1 cellular context compared by ENCODE assay signal in genomic region chrX:155612312-155613224, GRCh38.
TF ChIP-seq lines count a peak whose summit lies in the region.

Gene SPRY3 (plus strand): TSS chrX:155612586.
Gene TMLHE (minus strand): TSS chrX:155612952. CDS start chrX:155545276, 67,676 bp downstream.

TF ChIP-seq in SK-N-SH, 30 proteins besides CTCF, POLR2A, EP300 and RAD21 (continued from another document):
- TF ChIP-seq CHD2 (IDR thresholded peaks at IDR 0.05; ENCODE audit: low read length, partially characterized antibody) (peak; percentile 25), MEF2A (IDR thresholded peaks at IDR 0.05; ENCODE audit: borderline replicate concordance, low read depth) (no peak), RCOR1 (IDR thresholded peaks at IDR 0.05; ENCODE audit: low read length) (no peak), TCF12 (IDR thresholded peaks at IDR 0.05) (no peak), SIN3A (IDR thresholded peaks at IDR 0.05; ENCODE audit: borderline replicate concordance, low read depth, low read length) (no peak), TAF1 (IDR thresholded peaks at IDR 0.05; ENCODE audit: borderline replicate concordance, low read depth, low read length) (peak; percentile 52; the same call in 1 of the 2 replicates), NRF1 (IDR thresholded peaks at IDR 0.05; ENCODE audit: low read depth, low read length) (no peak), FOXM1 (IDR thresholded peaks at IDR 0.05; ENCODE audit: low read depth) (no peak), RXRA (IDR thresholded peaks at IDR 0.05; ENCODE audit: borderline replicate concordance, low read depth) (no peak), NFIC (IDR thresholded peaks at IDR 0.05; ENCODE audit: borderline replicate concordance) (no peak), EZH2phosphoT487 (IDR thresholded peaks at IDR 0.05; ENCODE audit: borderline replicate concordance, low read depth) (no peak), TEAD4 (IDR thresholded peaks at IDR 0.05; ENCODE audit: borderline replicate concordance, insufficient read depth) (no peak), GABPA (IDR thresholded peaks at IDR 0.05; ENCODE audit: low read depth) (peak; percentile 46; the same call in 1 of the 2 replicates), ZBTB33 (IDR thresholded peaks at IDR 0.05; ENCODE audit: borderline replicate concordance, low read depth) (no peak), ELF1 (IDR thresholded peaks at IDR 0.05) (no peak), YY1 (IDR thresholded peaks at IDR 0.05; ENCODE audit: low read depth) (no peak), FOXJ3 (CRISPR knock-in tag; IDR thresholded peaks at IDR 0.05) (no peak), USF1 (IDR thresholded peaks at IDR 0.05; ENCODE audit: borderline replicate concordance, low read depth) (no peak), USF2 (IDR thresholded peaks at IDR 0.05; ENCODE audit: borderline replicate concordance, low read depth, low read length) (no peak), SMC3 (IDR thresholded peaks at IDR 0.05; ENCODE audit: low read depth, low read length) (no peak), FOSL2 (IDR thresholded peaks at IDR 0.05; ENCODE audit: borderline replicate concordance, low read depth) (no peak), MAX (IDR thresholded peaks at IDR 0.05; ENCODE audit: low read depth) (peak; percentile 31), GATA2 (CRISPR knock-in tag; IDR thresholded peaks at IDR 0.05) (no peak)
